Comparison of ENCODE assay signal across 19 cellular contexts in genomic region chr9:84858373-84858772, GRCh38.
DNase-seq lines count a peak whose midpoint lies in the region; FAIRE-seq and TF ChIP-seq lines count a peak whose summit lies in the region.
"Had no signal": no experiment of that assay in that cellular context is flagged by ENCODE, and none has a peak within 500 bp of the region (broad histone marks: within the 10 kb centered on the region; RNA-seq: fewer than 3 reads in every experiment).

No MANE protein-coding gene starts in this region.

- CTCF ChIA-PET in H1 (lab: Charles Lee; ENCODE audit: partially characterized antibody) (no interaction called here), HEK293T (lab: Yijun Ruan, JAX) (no interaction called here)

- no peaks in the 10 kb centered on the region for H3K9me3 Mint-ChIP-seq in mesothelial cell of epicardium

- H4K20me1 ChIP-seq in H1 (replicated peaks in 1 of 2; ENCODE audit: control insufficient read depth in 1 of 2, insufficient read depth in 2 of 2, low read length in 2 of 2): no peaks in the 10 kb centered on the region

- no peaks in the 10 kb centered on the region for H3K79me2 ChIP-seq in H1 (ENCODE audit: control insufficient read depth in 1 of 2, insufficient read depth in 2 of 2, low read length in 2 of 2)

- no peak overlapping the region for H3K4me3 Mint-ChIP-seq in mesothelial cell of epicardium
- H3K4me3 Mint-ChIP-seq: HFFc6 had no signal

- H3K27ac ChIP-seq in breast epithelium: peak overlapping the region; percentile 80 to 84
- H3K27ac ChIP-seq in H1 (ENCODE audit: low read depth, low read length): no peak overlapping the region
- peak overlapping the region in 2 of 3 donors; percentile 23 to 35 for H3K27ac ChIP-seq in thyroid gland
- H3K27ac ChIP-seq: C4-2B had no signal

- H3K27me3 Mint-ChIP-seq in mesothelial cell of epicardium (ENCODE audit: low read depth): no peaks in the 10 kb centered on the region

- no peaks in the 10 kb centered on the region for H3K36me3 Mint-ChIP-seq in mesothelial cell of epicardium

- TF ChIP-seq POLR2A in breast epithelium (IDR thresholded peaks at IDR 0.05) (no peak), H1 (IDR thresholded peaks at IDR 0.05; ENCODE audit: control extremely low read depth in 1 of 2, low read depth in 2 of 2, low read length in 2 of 2) (no peak), thyroid gland (IDR thresholded peaks at IDR 0.05) (no peak)

- no peak for TF ChIP-seq EP300 in H1 (IDR thresholded peaks at IDR 0.05; ENCODE audit: borderline replicate concordance in 1 of 2, low read depth in 2 of 2, low read length in 2 of 2)

- H2AFZ ChIP-seq in H1 (ENCODE audit: low read length): no peak overlapping the region

- H3K18ac ChIP-seq in H1 (ENCODE audit: extremely low read depth, low read length): no peak overlapping the region

- no peak overlapping the region for H4K5ac ChIP-seq in H1 (ENCODE audit: insufficient read length, low read depth, low read length)

- no peak overlapping the region for H3K9ac ChIP-seq in H1 (replicated peaks in 1 of 4; ENCODE audit: extremely low read depth in 1 of 4, low read depth in 3 of 4, low read length in 3 of 4)

- H3K4me3 ChIP-seq in breast epithelium (no peak overlapping the region), H1 (ENCODE audit: extremely low read depth in 1 of 4, insufficient read depth in 2 of 4, low read depth in 3 of 4, low read length in 4 of 4) (no peak overlapping the region), thyroid gland (replicated peaks in 1 of 3) (no peak overlapping the region)

- 0 out of 2 replicates have a peak overlapping the region, but pooled peaks have one; percentile 34 for H2BK20ac ChIP-seq in H1 (ENCODE audit: low read length)

- no peak overlapping the region for H2BK120ac ChIP-seq in H1 (replicated peaks; ENCODE audit: low read depth, low read length)

- no peak overlapping the region for H2BK5ac ChIP-seq in H1 (ENCODE audit: low read depth, low read length)

- 92% methylated on average over 5 of the region's 5 CpGs; no CpG with 5 or more reads in 1 of the 2 experiments for WGBS in H1 (ENCODE audit: extremely low coverage in 1 of 2, insufficient coverage in 1 of 2, insufficient read length in 1 of 2, insufficient replicate concordance in 2 of 2, low coverage in 1 of 2, low lambda C conversion rate in 2 of 2, missing lambda C conversion rate in 1 of 2), 2 experiments
- WGBS in thyroid gland, 2 donors: 21 to 28% methylated on average over 5 of the region's 5 CpGs

- no peak overlapping the region for H3K56ac ChIP-seq in H1 (replicated peaks; ENCODE audit: insufficient read length, low read depth, low read length)

- TF ChIP-seq CTCF in breast epithelium (IDR thresholded peaks at IDR 0.05): no peak
- no peak for TF ChIP-seq CTCF in H1 (IDR thresholded peaks at IDR 0.05; ENCODE audit: control extremely low read depth in 1 of 3, insufficient read depth in 1 of 3, low read depth in 1 of 3, low read length in 3 of 3)
- no peak for TF ChIP-seq CTCF in mesothelial cell of epicardium (IDR thresholded peaks at IDR 0.05; ENCODE audit: unreplicated experiment)
- no peak for TF ChIP-seq CTCF in thyroid gland (IDR thresholded peaks at IDR 0.05)

- peaks cover 69% of the 10 kb centered on the region for H3K4me1 Mint-ChIP-seq in mesothelial cell of epicardium

- DNase-seq in breast epithelium (ENCODE audit: low spot score in 2 of 2) (no peak), H1 (ENCODE audit: low read depth in 1 of 2, low spot score in 2 of 2) (no peak), mesothelial cell of epicardium (ENCODE audit: low spot score in 2 of 2, unreplicated experiment in 2 of 2) (no peak), thyroid gland (peak; percentile 33 to 37), DMS 273 treated with DMSO at 0.1 percent for 48 hours (lab: John Stamatoyannopoulos, UW) (no peak), ecto neural progenitor cell (ENCODE audit: low spot score) (no peak), HEK293T (ENCODE audit: extremely low spot score) (no peak)
- DNase-seq: ACHN, AML-193, HFFc6, IMR-90, NCI-H1417 treated with DMSO at 0.1 percent for 48 hours, NCI-H187 treated with DMSO at 0.1 percent for 48 hours, NCI-H526, PC-3, RPMI8226 had no signal

- intact Hi-C loops in breast epithelium (cut with DNase I; ENCODE audit: low total_unique reads): no loop called here
- intact Hi-C loops in thyroid gland (cut with DNase I): no loop called here

- H3K27me3 ChIP-seq in breast epithelium: no peaks in the 10 kb centered on the region
- no peaks in the 10 kb centered on the region for H3K27me3 ChIP-seq in H1 (replicated peaks in 1 of 4; ENCODE audit: control insufficient read depth in 3 of 4, extremely low read depth in 1 of 4, insufficient read depth in 3 of 4, low read length in 3 of 4)
- H3K27me3 ChIP-seq in thyroid gland: no peaks in the 10 kb centered on the region

- H3K14ac ChIP-seq in H1 (ENCODE audit: insufficient read length): no peak overlapping the region

- H3K79me1 ChIP-seq in H1 (ENCODE audit: low read depth, low read length): no peaks in the 10 kb centered on the region

- H3K23me2 ChIP-seq in H1 (ENCODE audit: low read depth, low read length): no peaks in the 10 kb centered on the region

- no peak overlapping the region for H2AK5ac ChIP-seq in H1 (ENCODE audit: low read depth, low read length)

- H3K4me1 ChIP-seq in breast epithelium (peaks cover 2 to 17% of the 10 kb centered on the region in 2 donors), H1 (replicated peaks in 1 of 4; ENCODE audit: control insufficient read depth in 3 of 4, insufficient read depth in 4 of 4, low read length in 3 of 4) (peaks cover under 1 to 22% (median 13%) of the 10 kb centered on the region in 4 experiments; a peak in 4 of 7 replicates), thyroid gland (peaks cover 25 to 36% of the 10 kb centered on the region in 2 donors)

- H3K4ac ChIP-seq in H1 (replicated peaks; ENCODE audit: insufficient read length, low read depth, low read length): no peak overlapping the region

- H4K8ac ChIP-seq in H1 (ENCODE audit: extremely low read depth, insufficient read depth, low read length): no peak overlapping the region

- no peak overlapping the region for H3K23ac ChIP-seq in H1 (ENCODE audit: insufficient read length)

- H3K9me3 ChIP-seq in breast epithelium (no peaks in the 10 kb centered on the region), H1 (ENCODE audit: insufficient read depth in 2 of 2, low read depth in 1 of 2, low read length in 1 of 2) (no peaks in the 10 kb centered on the region), thyroid gland (no peaks in the 10 kb centered on the region)

- no peak overlapping the region for H4K91ac ChIP-seq in H1 (replicated peaks; ENCODE audit: insufficient read length, low read length)

- no peak for TF ChIP-seq RAD21 in H1 (IDR thresholded peaks at IDR 0.05 in 1 of 2, conservative IDR thresholded peaks at IDR 0.05 in 1 of 2; ENCODE audit: low read depth in 2 of 2, low read length in 2 of 2)

- peak overlapping the region; percentile 0 for H3K27ac Mint-ChIP-seq in mesothelial cell of epicardium
- H3K27ac Mint-ChIP-seq: HFFc6 had no signal

- H3K36me3 ChIP-seq in breast epithelium (no peaks in the 10 kb centered on the region), H1 (ENCODE audit: control insufficient read depth in 2 of 4, insufficient read depth in 4 of 4, low read length in 3 of 4) (no peaks in the 10 kb centered on the region), thyroid gland (no peaks in the 10 kb centered on the region)

- peak overlapping the region; percentile 77; the same call in 1 of the 2 replicates for H2BK12ac ChIP-seq in H1 (ENCODE audit: low read depth, low read length)

- no peak overlapping the region for H2BK15ac ChIP-seq in H1 (ENCODE audit: low read length)

- FAIRE-seq in H1 (lab: Jason Lieb, UNC): no peak
- FAIRE-seq: D721Med, HTR-8/SVneo had no signal

- H3K4me2 ChIP-seq in H1 (ENCODE audit: insufficient read depth in 1 of 2, low read depth in 2 of 2, low read length in 2 of 2): no peak overlapping the region

- POLR2A ChIA-PET in H1 (lab: Charles Lee; ENCODE audit: partially characterized antibody): no interaction called here
- POLR2A ChIA-PET in HEK293T (lab: Yijun Ruan, JAX): no interaction called here

TF ChIP-seq in H1, 55 proteins besides CTCF, POLR2A, EP300 and RAD21:
- no peak for TF ChIP-seq TBP (IDR thresholded peaks at IDR 0.05; ENCODE audit: low read depth, low read length)
- no peak for TF ChIP-seq ZNF274 (IDR thresholded peaks at IDR 0.05; ENCODE audit: borderline replicate concordance, extremely low read depth, low read length)
- no peak for TF ChIP-seq RNF2 (IDR thresholded peaks at IDR 0.05; ENCODE audit: borderline replicate concordance, low read depth, low read length, missing control alignments, poor library complexity, severe bottlenecking)
- TF ChIP-seq HDAC6 (IDR thresholded peaks at IDR 0.05; ENCODE audit: low read depth, low read length): no peak
- no peak for TF ChIP-seq RFX5 (IDR thresholded peaks at IDR 0.05; ENCODE audit: borderline replicate concordance, low read depth, low read length)

TF ChIP-seq in HEK293T, 16 proteins besides CTCF, POLR2A, EP300 and RAD21:
- TF ChIP-seq LEF1 (IDR thresholded peaks at IDR 0.05; ENCODE audit: borderline replicate concordance) (no peak), L3MBTL2 (conservative IDR thresholded peaks at IDR 0.05) (no peak), FOXK2 (IDR thresholded peaks at IDR 0.05) (no peak), ARNT (IDR thresholded peaks at IDR 0.05) (no peak), HDGF (IDR thresholded peaks at IDR 0.05; ENCODE audit: borderline replicate concordance) (no peak), PKNOX1 (IDR thresholded peaks at IDR 0.05) (no peak), TARDBP (IDR thresholded peaks at IDR 0.05) (no peak), FOXM1 (IDR thresholded peaks at IDR 0.05; ENCODE audit: borderline replicate concordance) (no peak), SUZ12 (IDR thresholded peaks at IDR 0.05) (no peak), CTBP1 (IDR thresholded peaks at IDR 0.05; ENCODE audit: borderline replicate concordance) (no peak), FOXA1 (IDR thresholded peaks at IDR 0.05) (no peak), SP1 (IDR thresholded peaks at IDR 0.05) (no peak), NFRKB (IDR thresholded peaks at IDR 0.05) (no peak), ZNF384 (IDR thresholded peaks at IDR 0.05) (no peak), ELF4 (IDR thresholded peaks at IDR 0.05) (no peak), BHLHE40 (IDR thresholded peaks at IDR 0.05; ENCODE audit: borderline replicate concordance) (no peak)

Comparison
In these comparisons a context has a peak if more than half of its experiments do, and no peak if none do; other contexts are left out.
1. DNase-seq: peak in thyroid gland (2 of 2); none in breast epithelium (0 of 2), H1 (0 of 2), mesothelial cell of epicardium (0 of 2), DMS 273 treated with DMSO at 0.1 percent for 48 hours (single experiment), ecto neural progenitor cell (single experiment) and HEK293T (single experiment).